Comparison of ENCODE assay signal across 23 cellular contexts in the genomic region with DNA sequence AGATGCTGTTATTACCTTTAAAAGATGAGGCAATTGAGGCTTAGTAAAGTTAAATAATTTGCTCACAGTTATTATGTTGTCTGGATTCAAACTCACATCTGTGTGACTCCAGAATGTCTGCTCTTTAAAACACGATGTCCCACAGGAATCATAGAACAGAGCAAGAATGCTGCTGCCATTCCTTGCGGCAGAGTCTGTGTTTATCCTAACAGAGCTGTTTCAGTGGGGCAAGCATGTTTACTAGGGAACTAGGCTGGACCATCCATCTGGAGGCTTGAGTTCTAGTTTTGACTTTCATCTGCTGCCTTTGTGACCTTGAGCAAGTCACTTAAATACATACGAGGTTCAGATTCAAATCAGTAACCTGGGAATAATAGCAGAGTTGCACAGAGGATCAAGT.
DNase-seq lines count a peak whose midpoint lies in the region; FAIRE-seq and TF ChIP-seq lines count a peak whose summit lies in the region.
"Had no signal": no experiment of that assay in that cellular context is flagged by ENCODE, and none has a peak within 500 bp of the region (broad histone marks: within the 10 kb centered on the region; RNA-seq: fewer than 3 reads in every experiment).

No MANE protein-coding gene starts in this region.

- no peak overlapping the region for H3K4me3 ChIP-seq in BLaER1 treated with 17β-estradiol and CSF1 and Interleukin-3, amounts not matched to agents 10 nM and 100 nM
- H3K4me3 ChIP-seq in astrocyte (ENCODE audit: insufficient read depth, low read depth, low read length) = no peak overlapping the region
- no peak overlapping the region for H3K4me3 ChIP-seq in mesenchymal stem cell (ENCODE audit: insufficient read depth in 1 of 2, low read depth in 1 of 2, low read length in 2 of 2)
- H3K4me3 ChIP-seq: A549, GM23338 had no signal

- H3K27me3 Mint-ChIP-seq in astrocyte (ENCODE audit: low read depth, unreplicated experiment) = no peaks in the 10 kb centered on the region
- H3K27me3 Mint-ChIP-seq: CD4-positive, CD25-positive, alpha-beta regulatory T cell had no signal

- H2BK5ac ChIP-seq in mesenchymal stem cell (ENCODE audit: low read depth, low read length, poor library complexity, severe bottlenecking) = no peak overlapping the region

- peaks cover 1% of the 10 kb centered on the region for H3K36me3 Mint-ChIP-seq in astrocyte (ENCODE audit: low read depth, unreplicated experiment)
- H3K36me3 Mint-ChIP-seq: CD4-positive, CD25-positive, alpha-beta regulatory T cell; CD8-positive, alpha-beta T cell had no signal

- H3K4me1 ChIP-seq in BLaER1 treated with 17β-estradiol and CSF1 and Interleukin-3, amounts not matched to agents 10 nM and 100 nM = peaks cover 25 to 65% (median 46%) of the 10 kb centered on the region in 10 experiments
- peaks cover 6% of the 10 kb centered on the region for H3K4me1 ChIP-seq in astrocyte (ENCODE audit: insufficient read depth, low read length)
- peaks cover 3% of the 10 kb centered on the region for H3K4me1 ChIP-seq in mesenchymal stem cell (ENCODE audit: control insufficient read depth, insufficient read depth, low read depth, low read length)
- H3K4me1 ChIP-seq: BE2C had no signal

- H3K36me3 ChIP-seq in BLaER1 treated with 17β-estradiol and CSF1 and Interleukin-3, amounts not matched to agents 10 nM and 100 nM = peaks cover 0 to 3% (median 0%) of the 10 kb centered on the region in 11 experiments; a peak in 1 of 22 replicates
- H3K36me3 ChIP-seq in astrocyte (ENCODE audit: insufficient read depth, low read length) = no peaks in the 10 kb centered on the region
- H3K36me3 ChIP-seq in mesenchymal stem cell (ENCODE audit: control insufficient read depth in 1 of 2, insufficient read depth in 2 of 2, low read depth in 1 of 2, low read length in 2 of 2) = no peaks in the 10 kb centered on the region
- H3K36me3 ChIP-seq: BE2C had no signal

- 51% methylated on average over 3 of the region's 3 CpGs for WGBS in mesenchymal stem cell

- H3K9me3 Mint-ChIP-seq in astrocyte (ENCODE audit: unreplicated experiment) = no peaks in the 10 kb centered on the region
- H3K9me3 Mint-ChIP-seq: CD4-positive, CD25-positive, alpha-beta regulatory T cell; CD8-positive, alpha-beta T cell; GM23338; H9 had no signal

- no peak for TF ChIP-seq CTCF in astrocyte (IDR thresholded peaks at IDR 0.05; ENCODE audit: insufficient read depth, low read depth, low read length)

- H3K9me3 ChIP-seq in BLaER1 treated with 17β-estradiol and CSF1 and Interleukin-3, amounts not matched to agents 10 nM and 100 nM (replicated peaks in 1 of 11) = no peaks in the 10 kb centered on the region; a peak in 1 of 22 replicates
- H3K9me3 ChIP-seq in astrocyte (ENCODE audit: insufficient read depth, low read depth, low read length) (no peaks in the 10 kb centered on the region), mesenchymal stem cell (ENCODE audit: control insufficient read depth, low read length) (no peaks in the 10 kb centered on the region)
- H3K9me3 ChIP-seq: A549, BE2C, Caco-2 had no signal

- no peak overlapping the region for H3K18ac ChIP-seq in mesenchymal stem cell (ENCODE audit: low read depth in 1 of 2, low read length in 2 of 2)

- peaks cover 18% of the 10 kb centered on the region for H3K79me1 ChIP-seq in mesenchymal stem cell (replicated peaks; ENCODE audit: low read length, poor library complexity, severe bottlenecking)

- no peak overlapping the region for H4K8ac ChIP-seq in mesenchymal stem cell (ENCODE audit: low read length)

- H3K9ac ChIP-seq in BLaER1 treated with 17β-estradiol and CSF1 and Interleukin-3, amounts not matched to agents 10 nM and 100 nM = no peak overlapping the region
- no peak overlapping the region for H3K9ac ChIP-seq in astrocyte (ENCODE audit: low read length)
- H3K9ac ChIP-seq in mesenchymal stem cell (ENCODE audit: low read length) = no peak overlapping the region

- no peak overlapping the region for H2BK12ac ChIP-seq in mesenchymal stem cell (ENCODE audit: low read length in 2 of 2)

- peaks cover 12% of the 10 kb centered on the region for H3K4me1 Mint-ChIP-seq in astrocyte (ENCODE audit: low read depth, unreplicated experiment)

- H2AFZ ChIP-seq in astrocyte (ENCODE audit: low read depth, low read length) = no peak overlapping the region
- no peak overlapping the region for H2AFZ ChIP-seq in mesenchymal stem cell (ENCODE audit: low read depth, low read length)
- H2AFZ ChIP-seq: GM23338 had no signal

- H3K27ac ChIP-seq in BLaER1 treated with 17β-estradiol and CSF1 and Interleukin-3, amounts not matched to agents 10 nM and 100 nM = no peak overlapping the region
- H3K27ac ChIP-seq in astrocyte (ENCODE audit: low read depth, low read length) (no peak overlapping the region), mesenchymal stem cell (ENCODE audit: low read length, poor library complexity, severe bottlenecking) (no peak overlapping the region)
- H3K27ac ChIP-seq: A549, C4-2B had no signal

- peaks cover 0 to 7% (median 0%) of the 10 kb centered on the region in 11 experiments; a peak in 2 of 22 replicates for H4K20me1 ChIP-seq in BLaER1 treated with 17β-estradiol and CSF1 and Interleukin-3, amounts not matched to agents 10 nM and 100 nM
- no peaks in the 10 kb centered on the region for H4K20me1 ChIP-seq in astrocyte (ENCODE audit: insufficient read depth, low read length)

- peak; percentile 39 for FAIRE-seq in astrocyte (lab: Jason Lieb, UNC)
- FAIRE-seq: A549, G401.6, GM12892 had no signal

- DNase-seq in NCI-H82 (lab: John Stamatoyannopoulos, UW) (peak; percentile 13), NCI-H82 treated with DMSO at 0.1 percent for 48 hours (lab: John Stamatoyannopoulos, UW; ENCODE audit: unreplicated experiment) (no peak), astrocyte (ENCODE audit: low read depth) (no peak), mesenchymal stem cell (peak; percentile 52), KBM-7 (no peak), kidney tubule cell (ENCODE audit: low spot score) (no peak), GM19240 (ENCODE audit: insufficient read length, low spot score) (no peak)
- DNase-seq: 8988T; ACHN; AML-193; BE2C; Caco-2; CD4-positive, CD25-positive, alpha-beta regulatory T cell; CD8-positive, alpha-beta T cell; DMS153; DND-41; H9 had no signal

- no peak overlapping the region for H2BK120ac ChIP-seq in mesenchymal stem cell (ENCODE audit: low read depth, low read length)

- no peak overlapping the region for H2AK5ac ChIP-seq in mesenchymal stem cell (ENCODE audit: low read length, severe bottlenecking)

- no peaks in the 10 kb centered on the region for H3K27me3 ChIP-seq in BLaER1 treated with 17β-estradiol and CSF1 and Interleukin-3, amounts not matched to agents 10 nM and 100 nM
- H3K27me3 ChIP-seq in astrocyte (ENCODE audit: insufficient read depth, low read length) (no peaks in the 10 kb centered on the region), mesenchymal stem cell (ENCODE audit: control insufficient read depth in 1 of 2, insufficient read depth in 1 of 2, low read length in 2 of 2) (no peaks in the 10 kb centered on the region)
- H3K27me3 ChIP-seq: BE2C had no signal

- H3K23ac ChIP-seq in mesenchymal stem cell (ENCODE audit: low read length in 2 of 2) = no peak overlapping the region

- H3K4me3 Mint-ChIP-seq in astrocyte (ENCODE audit: unreplicated experiment) = no peak overlapping the region
- H3K4me3 Mint-ChIP-seq: CD8-positive, alpha-beta T cell; GM23338; H9 had no signal

- in situ Hi-C loops in KBM-7 (cut with MboI; ENCODE audit: low pct_unique_long_range_greater_than_20kb, low sequenced_read_pairs) = no loop called here

- H3K27ac Mint-ChIP-seq in astrocyte (ENCODE audit: unreplicated experiment) = no peak overlapping the region
- H3K27ac Mint-ChIP-seq: CD8-positive, alpha-beta T cell had no signal

- peaks cover 11% of the 10 kb centered on the region for H3K79me2 ChIP-seq in astrocyte (ENCODE audit: insufficient read depth, low read length)

- no peak overlapping the region for H4K91ac ChIP-seq in mesenchymal stem cell (ENCODE audit: low read length)

- no peak overlapping the region for H3K4ac ChIP-seq in mesenchymal stem cell (ENCODE audit: low read depth in 1 of 2, low read length in 2 of 2)

- H3K4me2 ChIP-seq in BLaER1 treated with 17β-estradiol and CSF1 and Interleukin-3, amounts not matched to agents 10 nM and 100 nM = peak overlapping the region in 6 of 11 experiments; percentile 1 to 88 (median 44); a peak in 7 of 22 replicates
- no peak overlapping the region for H3K4me2 ChIP-seq in astrocyte (ENCODE audit: low read length)
- no peak overlapping the region for H3K4me2 ChIP-seq in mesenchymal stem cell (ENCODE audit: low read length, poor library complexity, severe bottlenecking)
- H3K4me2 ChIP-seq: A549, GM23338 had no signal

- H3K14ac ChIP-seq in mesenchymal stem cell (ENCODE audit: low read length in 2 of 2) = no peak overlapping the region

- H2BK15ac ChIP-seq in mesenchymal stem cell (ENCODE audit: low read depth, poor library complexity, severe bottlenecking) = no peak overlapping the region

Comparison
In these comparisons a context has a peak if more than half of its experiments do, and no peak if none do; other contexts are left out.
1. DNase-seq: peak in NCI-H82 (single experiment) and mesenchymal stem cell (single experiment); none in NCI-H82 treated with DMSO at 0.1 percent for 48 hours (single experiment), astrocyte (single experiment), KBM-7 (single experiment), kidney tubule cell (single experiment) and GM19240 (single experiment).
2. H3K4me2 ChIP-seq: peak in BLaER1 treated with 17β-estradiol and CSF1 and Interleukin-3, amounts not matched to agents 10 nM and 100 nM (6 of 11); none in astrocyte (single experiment) and mesenchymal stem cell (single experiment).